In genomic region chr3:33634262-33634661, GRCh38 we compare ENCODE assay signal across 1 cellular context.
TF ChIP-seq lines count a peak whose summit lies in the region.

No MANE protein-coding gene starts in this region.

TF ChIP-seq in HepG2, 621 proteins besides CTCF, POLR2A, EP300 and RAD21:
- peak; percentile 58; the same call in 1 of the 2 replicates for TF ChIP-seq ZBTB40 (IDR thresholded peaks at IDR 0.05)
- TF ChIP-seq ZBTB40 (CRISPR knock-in tag; IDR thresholded peaks at IDR 0.05), result peak; percentile 81; the same call in 1 of the 2 replicates
- no peak for TF ChIP-seq MLLT10 (CRISPR knock-in tag; IDR thresholded peaks at IDR 0.05)
- no peak for TF ChIP-seq ZNF761 (CRISPR knock-in tag; conservative IDR thresholded peaks at IDR 0.05)
